Comparison of ENCODE assay signal across 12 cellular contexts in the genomic region with DNA sequence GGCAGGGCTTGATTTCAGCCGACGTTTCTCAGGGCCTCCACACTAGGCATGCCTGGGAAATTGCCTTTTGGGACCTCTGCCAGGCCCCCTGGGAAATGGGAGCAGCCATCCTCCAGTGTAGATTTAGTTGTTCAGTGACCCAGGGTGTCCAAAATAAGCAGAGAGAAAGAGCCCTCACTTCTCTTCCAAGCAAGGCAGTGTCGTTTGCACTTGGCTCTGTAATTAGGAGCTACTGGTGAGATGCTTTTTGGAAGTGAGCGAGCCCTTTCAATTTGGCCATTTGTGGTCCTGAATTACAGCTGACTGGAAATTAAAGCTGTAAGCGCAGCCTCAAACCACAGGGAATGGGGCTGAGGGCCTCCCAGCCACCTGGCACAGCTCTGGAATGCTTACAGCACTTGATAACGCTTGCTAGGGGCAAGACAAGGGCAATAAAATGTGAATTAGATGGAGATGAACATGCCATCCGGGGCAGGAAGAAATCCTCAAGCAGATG.
DNase-seq lines count a peak whose midpoint lies in the region; ATAC-seq and TF ChIP-seq lines count a peak whose summit lies in the region.
"Had no signal": no experiment of that assay in that cellular context is flagged by ENCODE, and none has a peak within 500 bp of the region (broad histone marks: within the 10 kb centered on the region; RNA-seq: fewer than 3 reads in every experiment).

No MANE protein-coding gene starts in this region.

- intact Hi-C loops in vagina (cut with DNase I) = no loop called here

- H3K27ac ChIP-seq in hepatocyte (peak overlapping the region; percentile 11), vagina (peak overlapping the region; percentile 55)

- no peak for ATAC-seq in GM18502 (IDR thresholded peaks at IDR 0.05; ENCODE audit: poor library complexity, unreplicated experiment)
- ATAC-seq: stimulated activated naive CD8-positive, alpha-beta T cell treated with anti-CD3 and anti-CD28 coated beads, Interleukin-15, Interleukin-2, amounts not matched to agents 100 U/mL and 50 U/mL, for 24 hours had no signal

- TF ChIP-seq CTCF in hepatocyte (IDR thresholded peaks at IDR 0.05; ENCODE audit: poor library complexity) (no peak), vagina (IDR thresholded peaks at IDR 0.05) (no peak), GM10248 (IDR thresholded peaks at IDR 0.05; ENCODE audit: control extremely low read depth, extremely low read depth, low read depth, missing control alignments) (no peak)

- no peaks in the 10 kb centered on the region for H3K79me2 ChIP-seq in hepatocyte

- no peaks in the 10 kb centered on the region for H3K9me3 ChIP-seq in hepatocyte (ENCODE audit: low read depth)
- no peaks in the 10 kb centered on the region for H3K9me3 ChIP-seq in vagina

- H2AFZ ChIP-seq in hepatocyte = no peak overlapping the region

- POLR2A ChIA-PET in GM10248 (lab: Yijun Ruan, JAX) = no interaction called here

- WGBS in hepatocyte (ENCODE audit: low lambda C conversion rate, missing lambda C conversion rate) = 39% methylated on average over 7 of the region's 7 CpGs

- CTCF ChIA-PET in GM10248 (lab: Yijun Ruan, JAX) = interaction anchor here (1.0 kb wide), 1 partner anchor 9 kb away, joined by 3 read pairs; no protein-coding TSS in a partner anchor

- no peaks in the 10 kb centered on the region for H3K36me3 ChIP-seq in hepatocyte (replicated peaks; ENCODE audit: insufficient read depth, low read depth)
- no peaks in the 10 kb centered on the region for H3K36me3 ChIP-seq in vagina

- H3K4me3 ChIP-seq in hepatocyte = no peak overlapping the region
- peak overlapping the region in 1 of 2 donors; percentile 14 for H3K4me3 ChIP-seq in vagina

- DNase-seq in NCI-H748 (lab: John Stamatoyannopoulos, UW; ENCODE audit: unreplicated experiment) (peak; percentile 21), NCI-H748 treated with DMSO at 0.1 percent for 48 hours (lab: John Stamatoyannopoulos, UW) (no peak), RPMI7951 (ENCODE audit: low read depth) (peak; percentile 20), hepatocyte (ENCODE audit: low spot score) (no peak), vagina (ENCODE audit: extremely low spot score in 2 of 2) (no peak), GM10248 (ENCODE audit: extremely low spot score) (no peak), NCI-H2029 (lab: John Stamatoyannopoulos, UW) (no peak)
- DNase-seq: ACHN; activated CD4-positive, alpha-beta T cell treated with anti-CD3 and anti-CD28 coated beads, Interleukin-2, amount 50 U/mL, for 4 hours; NCI-H1930; stimulated activated naive CD8-positive, alpha-beta T cell treated with anti-CD3 and anti-CD28 coated beads, Interleukin-15, Interleukin-2, amounts not matched to agents 100 U/mL and 50 U/mL, for 24 hours had no signal

- no peaks in the 10 kb centered on the region for H3K9me2 ChIP-seq in hepatocyte (replicated peaks; ENCODE audit: insufficient read depth)

- H3K27me3 ChIP-seq in hepatocyte (no peaks in the 10 kb centered on the region), vagina (no peaks in the 10 kb centered on the region)

- H3K4me1 ChIP-seq in hepatocyte (ENCODE audit: insufficient read depth) = peaks cover 12% of the 10 kb centered on the region
- peaks cover 21% of the 10 kb centered on the region for H3K4me1 ChIP-seq in vagina

- H4K20me1 ChIP-seq in hepatocyte (ENCODE audit: insufficient read depth, poor library complexity, severe bottlenecking) = no peaks in the 10 kb centered on the region

- TF ChIP-seq POLR2A in vagina (IDR thresholded peaks at IDR 0.05) = no peak

- H3K4me2 ChIP-seq in hepatocyte = peak overlapping the region; percentile 34

Comparison
In these comparisons a context has a peak if more than half of its experiments do, and no peak if none do; other contexts are left out.
1. DNase-seq: peak in NCI-H748 (single experiment) and RPMI7951 (single experiment); none in NCI-H748 treated with DMSO at 0.1 percent for 48 hours (single experiment), hepatocyte (single experiment), vagina (0 of 2), GM10248 (single experiment) and NCI-H2029 (single experiment).